ENCODE assay signal across 1 cellular context in the genomic region with DNA sequence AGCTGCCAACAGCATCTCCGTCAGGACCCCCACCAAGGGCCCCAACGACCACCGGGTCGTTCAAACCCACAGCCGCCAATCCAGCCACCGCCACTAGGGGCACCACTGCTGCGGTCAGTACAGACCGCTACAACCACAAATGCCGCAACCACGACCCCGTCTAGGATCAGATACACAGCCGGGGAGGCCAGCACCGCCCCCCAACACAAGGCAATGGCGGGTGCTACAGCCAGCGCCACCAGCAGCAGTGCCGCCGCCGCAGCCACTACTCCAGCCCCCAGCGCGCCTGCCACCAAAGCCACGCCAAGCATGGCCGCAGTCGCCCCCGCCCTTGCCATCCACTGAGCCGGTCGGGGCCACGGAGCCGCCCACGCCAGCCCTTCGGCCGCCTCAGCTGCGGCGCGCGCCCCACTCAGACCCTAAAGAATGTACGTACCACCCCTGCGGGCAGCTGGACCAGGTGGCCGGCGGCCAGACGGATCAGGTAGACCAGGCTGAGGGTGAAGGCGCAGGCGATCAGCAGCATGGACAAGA.
TF ChIP-seq lines count a peak whose summit lies in the region.

No MANE protein-coding gene starts in this region.

TF ChIP-seq in K562, 482 proteins besides CTCF, POLR2A, EP300 and RAD21 (continued from another document and continues in another):
- TF ChIP-seq, protein P1, sequence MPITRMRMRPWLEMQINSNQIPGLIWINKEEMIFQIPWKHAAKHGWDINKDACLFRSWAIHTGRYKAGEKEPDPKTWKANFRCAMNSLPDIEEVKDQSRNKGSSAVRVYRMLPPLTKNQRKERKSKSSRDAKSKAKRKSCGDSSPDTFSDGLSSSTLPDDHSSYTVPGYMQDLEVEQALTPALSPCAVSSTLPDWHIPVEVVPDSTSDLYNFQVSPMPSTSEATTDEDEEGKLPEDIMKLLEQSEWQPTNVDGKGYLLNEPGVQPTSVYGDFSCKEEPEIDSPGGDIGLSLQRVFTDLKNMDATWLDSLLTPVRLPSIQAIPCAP (CRISPR knock-in tag; IDR thresholded peaks at IDR 0.05; ENCODE audit: borderline replicate concordance), result no peak
- TF ChIP-seq, protein P2, sequence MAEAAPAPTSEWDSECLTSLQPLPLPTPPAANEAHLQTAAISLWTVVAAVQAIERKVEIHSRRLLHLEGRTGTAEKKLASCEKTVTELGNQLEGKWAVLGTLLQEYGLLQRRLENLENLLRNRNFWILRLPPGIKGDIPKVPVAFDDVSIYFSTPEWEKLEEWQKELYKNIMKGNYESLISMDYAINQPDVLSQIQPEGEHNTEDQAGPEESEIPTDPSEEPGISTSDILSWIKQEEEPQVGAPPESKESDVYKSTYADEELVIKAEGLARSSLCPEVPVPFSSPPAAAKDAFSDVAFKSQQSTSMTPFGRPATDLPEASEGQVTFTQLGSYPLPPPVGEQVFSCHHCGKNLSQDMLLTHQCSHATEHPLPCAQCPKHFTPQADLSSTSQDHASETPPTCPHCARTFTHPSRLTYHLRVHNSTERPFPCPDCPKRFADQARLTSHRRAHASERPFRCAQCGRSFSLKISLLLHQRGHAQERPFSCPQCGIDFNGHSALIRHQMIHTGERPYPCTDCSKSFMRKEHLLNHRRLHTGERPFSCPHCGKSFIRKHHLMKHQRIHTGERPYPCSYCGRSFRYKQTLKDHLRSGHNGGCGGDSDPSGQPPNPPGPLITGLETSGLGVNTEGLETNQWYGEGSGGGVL (CRISPR knock-in tag; IDR thresholded peaks at IDR 0.05), result no peak
- TF ChIP-seq NONO (IDR thresholded peaks at IDR 0.05; ENCODE audit: low read depth in 2 of 2, low read length in 1 of 2), result peak in 1 of 2 experiments; percentile 39; a peak in 1 of 4 replicates
- no peak for TF ChIP-seq NR0B1 (IDR thresholded peaks at IDR 0.05; ENCODE audit: partially characterized antibody)
- TF ChIP-seq SRF (CRISPR knock-in tag; IDR thresholded peaks at IDR 0.05), result peak in 1 of 2 experiments; percentile 47; a peak in 1 of 4 replicates
- TF ChIP-seq ZNF263 (CRISPR knock-in tag; IDR thresholded peaks at IDR 0.05; ENCODE audit: borderline replicate concordance), result 0 out of 2 replicates have a peak, but pooled peaks have one; percentile 25
- peak; percentile 94; the same call in 1 of the 2 replicates for TF ChIP-seq HMGXB4 (CRISPR knock-in tag; IDR thresholded peaks at IDR 0.05)
- no peak for TF ChIP-seq ESRRB (CRISPR knock-in tag; IDR thresholded peaks at IDR 0.05; ENCODE audit: borderline replicate concordance)
- TF ChIP-seq, protein P3, sequence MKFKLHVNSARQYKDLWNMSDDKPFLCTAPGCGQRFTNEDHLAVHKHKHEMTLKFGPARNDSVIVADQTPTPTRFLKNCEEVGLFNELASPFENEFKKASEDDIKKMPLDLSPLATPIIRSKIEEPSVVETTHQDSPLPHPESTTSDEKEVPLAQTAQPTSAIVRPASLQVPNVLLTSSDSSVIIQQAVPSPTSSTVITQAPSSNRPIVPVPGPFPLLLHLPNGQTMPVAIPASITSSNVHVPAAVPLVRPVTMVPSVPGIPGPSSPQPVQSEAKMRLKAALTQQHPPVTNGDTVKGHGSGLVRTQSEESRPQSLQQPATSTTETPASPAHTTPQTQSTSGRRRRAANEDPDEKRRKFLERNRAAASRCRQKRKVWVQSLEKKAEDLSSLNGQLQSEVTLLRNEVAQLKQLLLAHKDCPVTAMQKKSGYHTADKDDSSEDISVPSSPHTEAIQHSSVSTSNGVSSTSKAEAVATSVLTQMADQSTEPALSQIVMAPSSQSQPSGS (CRISPR knock-in tag; IDR thresholded peaks at IDR 0.05), result no peak
- TF ChIP-seq RUNX1 (IDR thresholded peaks at IDR 0.05; ENCODE audit: low read depth), result peak; percentile 100
- no peak for TF ChIP-seq NFYB (IDR thresholded peaks at IDR 0.05; ENCODE audit: extremely low read depth, insufficient read length)
- TF ChIP-seq, protein P4, sequence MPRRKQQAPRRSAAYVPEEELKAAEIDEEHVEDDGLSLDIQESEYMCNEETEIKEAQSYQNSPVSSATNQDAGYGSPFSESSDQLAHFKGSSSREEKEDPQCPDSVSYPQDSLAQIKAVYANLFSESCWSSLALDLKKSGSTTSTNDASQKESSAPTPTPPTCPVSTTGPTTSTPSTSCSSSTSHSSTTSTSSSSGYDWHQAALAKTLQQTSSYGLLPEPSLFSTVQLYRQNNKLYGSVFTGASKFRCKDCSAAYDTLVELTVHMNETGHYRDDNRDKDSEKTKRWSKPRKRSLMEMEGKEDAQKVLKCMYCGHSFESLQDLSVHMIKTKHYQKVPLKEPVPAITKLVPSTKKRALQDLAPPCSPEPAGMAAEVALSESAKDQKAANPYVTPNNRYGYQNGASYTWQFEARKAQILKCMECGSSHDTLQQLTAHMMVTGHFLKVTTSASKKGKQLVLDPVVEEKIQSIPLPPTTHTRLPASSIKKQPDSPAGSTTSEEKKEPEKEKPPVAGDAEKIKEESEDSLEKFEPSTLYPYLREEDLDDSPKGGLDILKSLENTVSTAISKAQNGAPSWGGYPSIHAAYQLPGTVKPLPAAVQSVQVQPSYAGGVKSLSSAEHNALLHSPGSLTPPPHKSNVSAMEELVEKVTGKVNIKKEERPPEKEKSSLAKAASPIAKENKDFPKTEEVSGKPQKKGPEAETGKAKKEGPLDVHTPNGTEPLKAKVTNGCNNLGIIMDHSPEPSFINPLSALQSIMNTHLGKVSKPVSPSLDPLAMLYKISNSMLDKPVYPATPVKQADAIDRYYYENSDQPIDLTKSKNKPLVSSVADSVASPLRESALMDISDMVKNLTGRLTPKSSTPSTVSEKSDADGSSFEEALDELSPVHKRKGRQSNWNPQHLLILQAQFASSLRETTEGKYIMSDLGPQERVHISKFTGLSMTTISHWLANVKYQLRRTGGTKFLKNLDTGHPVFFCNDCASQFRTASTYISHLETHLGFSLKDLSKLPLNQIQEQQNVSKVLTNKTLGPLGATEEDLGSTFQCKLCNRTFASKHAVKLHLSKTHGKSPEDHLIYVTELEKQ (CRISPR knock-in tag; IDR thresholded peaks at IDR 0.05), result no peak
- TF ChIP-seq GATAD2B (IDR thresholded peaks at IDR 0.05; ENCODE audit: borderline replicate concordance), result peak; percentile 75
- TF ChIP-seq BHLHE40 (IDR thresholded peaks at IDR 0.05; ENCODE audit: low read length), result no peak
- no peak for TF ChIP-seq POLR3A (IDR thresholded peaks at IDR 0.05; ENCODE audit: borderline replicate concordance, extremely low read depth, insufficient read depth, insufficient read length)
- TF ChIP-seq CBX5 (IDR thresholded peaks at IDR 0.05; ENCODE audit: borderline replicate concordance, low read depth), result 0 out of 2 replicates have a peak, but pooled peaks have one; percentile 6
- peak; percentile 59; the same call in 1 of the 2 replicates for TF ChIP-seq STAT6 (CRISPR knock-in tag; IDR thresholded peaks at IDR 0.05)
- TF ChIP-seq RB1 (IDR thresholded peaks at IDR 0.05; ENCODE audit: low read depth), result peak; percentile 49
- TF ChIP-seq NFE2L1 (tag; IDR thresholded peaks at IDR 0.05; ENCODE audit: borderline replicate concordance, low read depth), result no peak
- no peak for TF ChIP-seq KDM2B (CRISPR knock-in tag; IDR thresholded peaks at IDR 0.05)
- no peak for TF ChIP-seq C11orf30 (IDR thresholded peaks at IDR 0.05; ENCODE audit: low read depth)
- no peak for TF ChIP-seq GTF2B (IDR thresholded peaks at IDR 0.05; ENCODE audit: extremely low read depth, insufficient read length)
- no peak for TF ChIP-seq HNRNPK (IDR thresholded peaks at IDR 0.05; ENCODE audit: low read depth, low read length, poor library complexity, severe bottlenecking)
- TF ChIP-seq ZNF695 (CRISPR knock-in tag; IDR thresholded peaks at IDR 0.05), result 0 out of 2 replicates have a peak, but pooled peaks have one; percentile 38
- TF ChIP-seq KAT2B (IDR thresholded peaks at IDR 0.05; ENCODE audit: low read depth, low read length), result no peak
- TF ChIP-seq ZNF586 (CRISPR knock-in tag; conservative IDR thresholded peaks at IDR 0.05), result no peak
- TF ChIP-seq, protein P5, sequence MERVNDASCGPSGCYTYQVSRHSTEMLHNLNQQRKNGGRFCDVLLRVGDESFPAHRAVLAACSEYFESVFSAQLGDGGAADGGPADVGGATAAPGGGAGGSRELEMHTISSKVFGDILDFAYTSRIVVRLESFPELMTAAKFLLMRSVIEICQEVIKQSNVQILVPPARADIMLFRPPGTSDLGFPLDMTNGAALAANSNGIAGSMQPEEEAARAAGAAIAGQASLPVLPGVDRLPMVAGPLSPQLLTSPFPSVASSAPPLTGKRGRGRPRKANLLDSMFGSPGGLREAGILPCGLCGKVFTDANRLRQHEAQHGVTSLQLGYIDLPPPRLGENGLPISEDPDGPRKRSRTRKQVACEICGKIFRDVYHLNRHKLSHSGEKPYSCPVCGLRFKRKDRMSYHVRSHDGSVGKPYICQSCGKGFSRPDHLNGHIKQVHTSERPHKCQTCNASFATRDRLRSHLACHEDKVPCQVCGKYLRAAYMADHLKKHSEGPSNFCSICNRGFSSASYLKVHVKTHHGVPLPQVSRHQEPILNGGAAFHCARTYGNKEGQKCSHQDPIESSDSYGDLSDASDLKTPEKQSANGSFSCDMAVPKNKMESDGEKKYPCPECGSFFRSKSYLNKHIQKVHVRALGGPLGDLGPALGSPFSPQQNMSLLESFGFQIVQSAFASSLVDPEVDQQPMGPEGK (CRISPR knock-in tag; IDR thresholded peaks at IDR 0.05; ENCODE audit: borderline replicate concordance), result no peak
- TF ChIP-seq, protein P6, sequence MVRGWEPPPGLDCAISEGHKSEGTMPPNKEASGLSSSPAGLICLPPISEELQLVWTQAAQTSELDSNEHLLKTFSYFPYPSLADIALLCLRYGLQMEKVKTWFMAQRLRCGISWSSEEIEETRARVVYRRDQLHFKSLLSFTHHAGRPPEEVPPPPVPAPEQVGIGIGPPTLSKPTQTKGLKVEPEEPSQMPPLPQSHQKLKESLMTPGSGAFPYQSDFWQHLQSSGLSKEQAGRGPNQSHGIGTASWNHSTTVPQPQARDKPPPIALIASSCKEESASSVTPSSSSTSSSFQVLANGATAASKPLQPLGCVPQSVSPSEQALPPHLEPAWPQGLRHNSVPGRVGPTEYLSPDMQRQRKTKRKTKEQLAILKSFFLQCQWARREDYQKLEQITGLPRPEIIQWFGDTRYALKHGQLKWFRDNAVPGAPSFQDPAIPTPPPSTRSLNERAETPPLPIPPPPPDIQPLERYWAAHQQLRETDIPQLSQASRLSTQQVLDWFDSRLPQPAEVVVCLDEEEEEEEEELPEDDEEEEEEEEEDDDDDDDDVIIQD (CRISPR knock-in tag; IDR thresholded peaks at IDR 0.05), result no peak
- TF ChIP-seq ZNF24 (IDR thresholded peaks at IDR 0.05), result no peak
- no peak for TF ChIP-seq E4F1 (CRISPR knock-in tag; IDR thresholded peaks at IDR 0.05; ENCODE audit: borderline replicate concordance)
- TF ChIP-seq HIVEP1 (CRISPR knock-in tag; IDR thresholded peaks at IDR 0.05), result peak; percentile 75; the same call in 1 of the 2 replicates
- TF ChIP-seq PRPF4 (IDR thresholded peaks at IDR 0.05; ENCODE audit: insufficient read depth, low read depth, low read length, poor library complexity, severe bottlenecking), result peak; percentile 87
